ENCODE assay signal across 1 cellular context in genomic region chr16:48158296-48158695, GRCh38.
A peak's percentile ranks its signal among the peaks of the same experiment; 100 is the strongest.
TF ChIP-seq lines count a peak whose summit lies in the region.

No MANE protein-coding gene starts in this region.

TF ChIP-seq in HCT116, 20 proteins besides CTCF, POLR2A, EP300 and RAD21 (continued from another document):
- TF ChIP-seq TCF7L2 (IDR thresholded peaks at IDR 0.05; ENCODE audit: borderline replicate concordance, extremely low read depth, insufficient read depth, insufficient read length) (peak; percentile 66), EGR1 (IDR thresholded peaks at IDR 0.05; ENCODE audit: low read depth) (peak; percentile 26; the same call in 1 of the 2 replicates), ATF3 (IDR thresholded peaks at IDR 0.05) (peak; percentile 59; the same call in 1 of the 2 replicates), MAX (IDR thresholded peaks at IDR 0.05) (no peak; the same call in 1 of the 2 replicates), EZH2phosphoT487 (IDR thresholded peaks at IDR 0.05; ENCODE audit: borderline replicate concordance) (no peak), ELF1 (IDR thresholded peaks at IDR 0.05; ENCODE audit: borderline replicate concordance, low read depth) (no peak), YY1 (IDR thresholded peaks at IDR 0.05; ENCODE audit: extremely low read depth, insufficient replicate concordance, low read depth, low read length) (no peak)
